22 cellular contexts compared by ENCODE assay signal in genomic region chrX:133999013-133999705, GRCh38. TPM values are rescaled to one million over a fixed set of nuclear protein-coding genes. Genes with fewer than 3 reads are reported as not detected.
DNase-seq lines count a peak whose midpoint lies in the region; ATAC-seq and TF ChIP-seq lines count a peak whose summit lies in the region.
"Had no signal": no experiment of that assay in that cellular context is flagged by ENCODE, and none has a peak within 500 bp of the region (broad histone marks: within the 10 kb centered on the region; RNA-seq: fewer than 3 reads in every experiment).

No MANE protein-coding gene starts in this region.

- H3K9me3 ChIP-seq in adipocyte (ENCODE audit: control insufficient read depth, low read length): no peaks in the 10 kb centered on the region
- no peaks in the 10 kb centered on the region for H3K9me3 ChIP-seq in gastroesophageal sphincter
- no peaks in the 10 kb centered on the region for H3K9me3 ChIP-seq in neuronal stem cell (replicated peaks in 1 of 2; ENCODE audit: control insufficient read depth in 2 of 2, insufficient read depth in 1 of 2, low read depth in 1 of 2, low read length in 2 of 2)
- H3K9me3 ChIP-seq: body of pancreas had no signal

- H4K91ac ChIP-seq in neuronal stem cell (ENCODE audit: low read depth, low read length, poor library complexity): no peak overlapping the region

- no peak overlapping the region for H2BK12ac ChIP-seq in neuronal stem cell (ENCODE audit: low read length)

- no peak overlapping the region for H2BK15ac ChIP-seq in neuronal stem cell (ENCODE audit: low read length)

- H3K4ac ChIP-seq in neuronal stem cell (ENCODE audit: low read length): no peak overlapping the region

- peaks cover 24% of the 10 kb centered on the region for H3K4me1 ChIP-seq in adipocyte (ENCODE audit: control insufficient read depth, insufficient read depth, low read length)
- peaks cover 0 to 11% (median 5%) of the 10 kb centered on the region in 3 donors for H3K4me1 ChIP-seq in gastroesophageal sphincter
- peaks cover 2 to 3% of the 10 kb centered on the region in 2 donors for H3K4me1 ChIP-seq in neuronal stem cell (ENCODE audit: control insufficient read depth in 2 of 2, insufficient read depth in 1 of 2, low read depth in 1 of 2, low read length in 2 of 2)
- H3K4me1 ChIP-seq: body of pancreas had no signal

- DNase-seq in AG09319 (ENCODE audit: extremely low read depth, low read depth) (peak; percentile 40), adipocyte (ENCODE audit: low read depth) (peak; percentile 82), neuronal stem cell (ENCODE audit: low spot score) (no peak), substantia nigra (lab: John Stamatoyannopoulos, UW) (no peak), midbrain (lab: John Stamatoyannopoulos, UW) (no peak)
- DNase-seq: activated CD4-positive, alpha-beta T cell treated with anti-CD3 and anti-CD28 coated beads, Interleukin-2, amount 50 U/mL, for 1 hour; activated naive CD4-positive, alpha-beta T cell treated with anti-CD3 and anti-CD28 coated beads for 36 hours; activated T-cell treated with anti-CD3 and anti-CD28 coated beads for 4 hours; body of pancreas; CD4-positive, alpha-beta memory T cell; erythroblast; hippocampal formation; Kasumi-1; NCI-H1417 treated with DMSO at 0.1 percent for 48 hours; small intestine; SW 1271 had no signal

- TF ChIP-seq CTCF in AG09319 (IDR thresholded peaks at IDR 0.05; ENCODE audit: low read depth, low read length) (no peak), gastroesophageal sphincter (IDR thresholded peaks at IDR 0.05) (no peak)

- H3K4me3 ChIP-seq in adipocyte (ENCODE audit: low read length) (no peak overlapping the region), gastroesophageal sphincter (no peak overlapping the region), neuronal stem cell (ENCODE audit: low read length in 2 of 2) (no peak overlapping the region)
- H3K4me3 ChIP-seq: body of pancreas had no signal

- ATAC-seq in gastroesophageal sphincter (peak; percentile 44), GM18909 (IDR thresholded peaks at IDR 0.05; ENCODE audit: poor library complexity, unreplicated experiment) (no peak), HG02571 (IDR thresholded peaks at IDR 0.05; ENCODE audit: unreplicated experiment) (no peak)
- ATAC-seq: body of pancreas, Panc1 had no signal

- H3K23ac ChIP-seq in neuronal stem cell (ENCODE audit: low read depth, low read length, poor library complexity): no peak overlapping the region

- TF ChIP-seq POLR2A in gastroesophageal sphincter (IDR thresholded peaks at IDR 0.05): no peak

- no peaks in the 10 kb centered on the region for H3K79me1 ChIP-seq in neuronal stem cell (ENCODE audit: low read depth, low read length)

- peak overlapping the region; percentile 4 for H2AFZ ChIP-seq in neuronal stem cell (ENCODE audit: low read length)

- H3K27ac ChIP-seq in gastroesophageal sphincter (peak overlapping the region in 1 of 4 donors; percentile 37), neuronal stem cell (replicated peaks; ENCODE audit: low read length) (no peak overlapping the region), substantia nigra (ENCODE audit: low read depth, low read length, poor library complexity, severe bottlenecking) (no peak overlapping the region)
- H3K27ac ChIP-seq: body of pancreas had no signal

- H2AK5ac ChIP-seq in neuronal stem cell (ENCODE audit: low read depth, low read length): no peak overlapping the region

- 41 to 47% methylated on average over 5 to 10 of the region's 12 CpGs for WGBS in gastroesophageal sphincter (ENCODE audit: low coverage in 1 of 2), 2 donors
- no CpG with 5 or more reads among the region's 12 CpGs for WGBS in neuronal stem cell (ENCODE audit: extremely low coverage in 2 of 2, insufficient read length in 2 of 2, insufficient replicate concordance in 1 of 2), 2 donors

- H3K14ac ChIP-seq in neuronal stem cell (ENCODE audit: low read length): no peak overlapping the region

- H4K8ac ChIP-seq in neuronal stem cell (ENCODE audit: low read depth, low read length): no peak overlapping the region

- H2BK5ac ChIP-seq in neuronal stem cell (ENCODE audit: low read length): no peak overlapping the region

- H3K36me3 ChIP-seq in adipocyte (ENCODE audit: control insufficient read depth, insufficient read depth, low read length, severe bottlenecking): no peaks in the 10 kb centered on the region
- no peaks in the 10 kb centered on the region for H3K36me3 ChIP-seq in gastroesophageal sphincter
- H3K36me3 ChIP-seq in neuronal stem cell (replicated peaks in 1 of 2; ENCODE audit: control insufficient read depth in 2 of 2, insufficient read depth in 2 of 2, low read length in 2 of 2): no peaks in the 10 kb centered on the region

- H3K18ac ChIP-seq in neuronal stem cell (ENCODE audit: low read length): no peak overlapping the region

- H3K9ac ChIP-seq in adipocyte (ENCODE audit: low read length): no peak overlapping the region
- no peak overlapping the region for H3K9ac ChIP-seq in neuronal stem cell (ENCODE audit: low read depth, low read length, poor library complexity)

- H3K27me3 ChIP-seq in adipocyte (replicated peaks; ENCODE audit: control insufficient read depth, insufficient read depth, low read length) (no peaks in the 10 kb centered on the region), gastroesophageal sphincter (no peaks in the 10 kb centered on the region), neuronal stem cell (ENCODE audit: control insufficient read depth in 3 of 3, insufficient read depth in 3 of 3, low read depth in 1 of 3, low read length in 3 of 3) (peaks cover 0 to 20% (median 0%) of the 10 kb centered on the region in 3 experiments)
- H3K27me3 ChIP-seq: body of pancreas had no signal

- TF ChIP-seq EP300 in gastroesophageal sphincter (IDR thresholded peaks at IDR 0.05): no peak

- no peak overlapping the region for H3K4me2 ChIP-seq in neuronal stem cell (ENCODE audit: insufficient read depth, low read length, poor library complexity, severe bottlenecking)

- no peak overlapping the region for H2BK120ac ChIP-seq in neuronal stem cell (ENCODE audit: low read depth, low read length)

RNA-seq across cellular contexts. Expression of gene GPC3, which starts 13.8 kb away (rescaled TPM):
- total RNA-seq in gastroesophageal sphincter: 10 to 100 TPM in 3 of 4 donors, 1 to 10 TPM in 1; 5.8 to 19.7 (median 14.9) TPM
- 308 TPM for polyA plus RNA-seq in neuronal stem cell (2013, experiment 1 of 2)
- 313 TPM for polyA plus RNA-seq in neuronal stem cell (2013, experiment 2 of 2)
- total RNA-seq: dermis microvascular lymphatic vessel endothelial cell, osteoblast had no signal

Comparison
In these comparisons a context has a peak if more than half of its experiments do, and no peak if none do; other contexts are left out.
1. DNase-seq: peak in AG09319 (single experiment) and adipocyte (single experiment); none in neuronal stem cell (single experiment), substantia nigra (0 of 49) and midbrain (single experiment).